ENCODE assay signal across 7 cellular contexts in the genomic region with DNA sequence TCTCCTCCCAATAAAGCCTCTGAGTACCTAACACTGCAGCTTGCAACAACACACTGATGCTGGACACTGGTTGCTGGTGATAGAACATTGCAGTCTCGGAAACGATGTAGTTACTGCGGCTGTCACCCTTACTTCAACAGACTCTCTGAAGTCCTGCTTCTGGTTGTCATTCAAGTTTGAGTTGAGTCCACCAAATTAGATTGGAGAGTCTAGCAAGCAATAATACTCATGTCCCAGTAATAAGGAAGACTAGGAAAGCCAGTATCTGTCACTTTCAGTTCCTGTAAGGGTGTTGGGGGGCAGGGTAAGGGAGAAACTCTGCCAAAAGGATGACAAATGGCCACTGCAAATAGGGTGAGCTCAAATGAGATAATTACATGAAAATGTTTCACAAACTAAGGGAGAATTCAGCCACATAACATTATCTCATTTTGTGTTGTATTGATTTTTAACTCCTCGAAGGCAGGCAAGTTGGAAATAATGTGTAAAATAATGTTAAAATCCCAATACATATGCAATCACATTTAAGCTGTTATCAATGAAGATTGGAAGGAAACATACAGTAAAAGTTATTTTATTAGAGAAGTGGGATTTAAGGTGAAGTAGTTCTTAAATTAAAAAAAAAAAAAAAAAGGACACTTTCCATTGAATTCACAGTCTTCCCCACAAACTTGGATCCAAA. TPM values are rescaled to one million over a fixed set of nuclear protein-coding genes. Genes with fewer than 3 reads are reported as not detected.
DNase-seq lines count a peak whose midpoint lies in the region; ATAC-seq and TF ChIP-seq lines count a peak whose summit lies in the region.

No MANE protein-coding gene starts in this region.

- H3K27me3 ChIP-seq in WERI-Rb-1 (ENCODE audit: insufficient read depth, low read depth, severe bottlenecking), result no peaks in the 10 kb centered on the region

- no peak for TF ChIP-seq CTCF in GM12864 (IDR thresholded peaks at IDR 0.05; ENCODE audit: low read depth, low read length, missing control alignments)
- no peak for TF ChIP-seq CTCF in WERI-Rb-1 (IDR thresholded peaks at IDR 0.05; ENCODE audit: low read depth, low read length)

- DNase-seq in GM12864 (ENCODE audit: low read depth), result no peak
- DNase-seq in WERI-Rb-1, result no peak
- DNase-seq in Right ventricle myocardium superior, result no peak
- peak; percentile 41 for DNase-seq in putamen (ENCODE audit: low spot score)

- intact Hi-C loops in Right ventricle myocardium superior (cut with DNase I), result no loop called here

- peak overlapping the region; percentile 57 for H3K4me3 ChIP-seq in GM12864 (ENCODE audit: low read depth, low read length)
- H3K4me3 ChIP-seq in WERI-Rb-1 (ENCODE audit: low read depth, low read length), result peak overlapping the region; percentile 83

- ATAC-seq in HG03469 (IDR thresholded peaks at IDR 0.05; ENCODE audit: unreplicated experiment), result peak; percentile 15
- ATAC-seq in Right ventricle myocardium superior (ENCODE audit: poor library complexity), result peak; percentile 40
- ATAC-seq in HG03025 (IDR thresholded peaks at IDR 0.05; ENCODE audit: low FRiP score, unreplicated experiment), result no peak
- no peak for ATAC-seq in HG02981 (IDR thresholded peaks at IDR 0.05; ENCODE audit: unreplicated experiment)

- no peaks in the 10 kb centered on the region for H3K9me3 ChIP-seq in WERI-Rb-1 (ENCODE audit: severe bottlenecking)

- H3K27ac ChIP-seq in WERI-Rb-1, result peak overlapping the region; percentile 82

- H3K36me3 ChIP-seq in WERI-Rb-1, result no peaks in the 10 kb centered on the region

RNA-seq across cellular contexts. Expression of a gene that starts 0.8 kb away (rescaled TPM):
- total RNA-seq in Right ventricle myocardium superior, result 10.6 TPM

RNA-seq across cellular contexts. Expression of a gene that starts 8.3 kb away (rescaled TPM):
- 28.5 TPM for total RNA-seq in Right ventricle myocardium superior

RNA-seq across cellular contexts. Expression of a gene that starts 50.1 kb away (rescaled TPM):
- not detected for total RNA-seq in Right ventricle myocardium superior

Comparison
In these comparisons a context has a peak if more than half of its experiments do, and no peak if none do; other contexts are left out.
1. ATAC-seq: peak in HG03469 (single experiment) and Right ventricle myocardium superior (single experiment); none in HG03025 (single experiment) and HG02981 (single experiment).